In genomic region chr6:5682530-5682929, GRCh38 we compare ENCODE assay signal across 28 cellular contexts.
"Had no signal": no experiment of that assay in that cellular context is flagged by ENCODE, and none has a peak within 500 bp of the region (broad histone marks: within the 10 kb centered on the region; RNA-seq: fewer than 3 reads in every experiment).

No MANE protein-coding gene starts in this region.

- H3K4me3 ChIP-seq: colonic mucosa, esophagus squamous epithelium, heart right ventricle, left lung, ovary, right atrium auricular region, sigmoid colon, testis, tibial artery had no signal

- H3K4me1 Mint-ChIP-seq: central memory CD8-positive, alpha-beta T cell had no signal

- H3K4me3 Mint-ChIP-seq: central memory CD8-positive, alpha-beta T cell; natural killer cell; stimulated activated memory B cell treated with anti-CD40 and anti-IgM and Interleukin-4, amounts not matched to agents 10 μg/mL and 1 μg/mL and 100 μg/mL, for 72 hours; type B pancreatic cell had no signal

- DNase-seq: colonic mucosa; dermis blood vessel endothelial cell; effector memory CD4-positive, alpha-beta T cell; erythroblast; esophagus squamous epithelium; foreskin melanocyte; glutamatergic neuron; heart right ventricle; hippocampal formation; left cardiac atrium; left lung; mammary epithelial cell; natural killer cell; nucleus accumbens; ovary; sigmoid colon; stimulated activated CD4-positive, alpha-beta T cell treated with anti-CD3 and anti-CD28 coated beads, Interleukin-4, amount 100 ng/mL, for 4 hours; stimulated activated naive CD8-positive, alpha-beta T cell treated with anti-CD3 and anti-CD28 coated beads, Interleukin-15, Interleukin-2, amounts not matched to agents 100 U/mL and 50 U/mL, for 24 hours; substantia nigra; testis; tibial artery had no signal

- FAIRE-seq: islet of Langerhans, urothelium cell line had no signal

- H3K27me3 ChIP-seq: colonic mucosa, esophagus squamous epithelium, heart right ventricle, left lung, ovary, right atrium auricular region, sigmoid colon, testis, tibial artery had no signal

- H3K4me1 ChIP-seq: colonic mucosa, right atrium auricular region, sigmoid colon, testis had no signal

- H3K9me3 ChIP-seq: colonic mucosa, esophagus squamous epithelium, ovary, right atrium auricular region, sigmoid colon, testis, tibial artery had no signal

- H3K36me3 Mint-ChIP-seq: natural killer cell, type B pancreatic cell had no signal

- H3K27ac Mint-ChIP-seq: natural killer cell, type B pancreatic cell had no signal

- H3K27ac ChIP-seq: colonic mucosa, esophagus squamous epithelium, left lung, ovary, right atrium auricular region, sigmoid colon, testis, tibial artery had no signal

- H3K36me3 ChIP-seq: colonic mucosa, esophagus squamous epithelium, heart right ventricle, left lung, ovary, right atrium auricular region, sigmoid colon, tibial artery had no signal

- H3K9me3 Mint-ChIP-seq: central memory CD8-positive, alpha-beta T cell; natural killer cell had no signal

- H3K27me3 Mint-ChIP-seq: central memory CD8-positive, alpha-beta T cell; progenitor cell of endocrine pancreas; stimulated activated memory B cell treated with anti-CD40 and anti-IgM and Interleukin-4, amounts not matched to agents 10 μg/mL and 1 μg/mL and 100 μg/mL, for 72 hours; type B pancreatic cell had no signal

- ATAC-seq: heart right ventricle; left cardiac atrium; left lung; natural killer cell; stimulated activated memory B cell treated with anti-CD40 and anti-IgM and Interleukin-4, amounts not matched to agents 10 μg/mL and 1 μg/mL and 100 μg/mL, for 72 hours; stimulated activated naive CD8-positive, alpha-beta T cell treated with anti-CD3 and anti-CD28 coated beads, Interleukin-15, Interleukin-2, amounts not matched to agents 100 U/mL and 50 U/mL, for 24 hours had no signal
